Comparison of ENCODE assay signal across 12 cellular contexts in genomic region chrX:6738518-6739470, GRCh38.
DNase-seq lines count a peak whose midpoint lies in the region; ATAC-seq, FAIRE-seq and TF ChIP-seq lines count a peak whose summit lies in the region.
"Had no signal": no experiment of that assay in that cellular context is flagged by ENCODE, and none has a peak within 500 bp of the region (broad histone marks: within the 10 kb centered on the region; RNA-seq: fewer than 3 reads in every experiment).

No MANE protein-coding gene starts in this region.

- no peak overlapping the region for H2AFZ ChIP-seq in KMS-11 (ENCODE audit: low read depth)

- no peaks in the 10 kb centered on the region for H3K79me1 ChIP-seq in mesendoderm (ENCODE audit: low read length)

- FAIRE-seq in GM19239 (lab: Jason Lieb, UNC) = peak; percentile 100

- H3K18ac ChIP-seq in mesendoderm (ENCODE audit: low read length) = no peak overlapping the region

- no peaks in the 10 kb centered on the region for H4K20me1 ChIP-seq in DOHH2 (ENCODE audit: control insufficient read depth, insufficient read depth, low read depth, low read length)
- H4K20me1 ChIP-seq in KMS-11 (ENCODE audit: insufficient read depth) = no peaks in the 10 kb centered on the region

- H3K4me1 ChIP-seq in DOHH2 (ENCODE audit: control insufficient read depth, low read length) (peaks cover 33% of the 10 kb centered on the region), KMS-11 (ENCODE audit: low read depth, poor library complexity, severe bottlenecking) (peaks cover 31% of the 10 kb centered on the region), mesendoderm (ENCODE audit: control insufficient read depth, low read depth, low read length) (no peaks in the 10 kb centered on the region)
- H3K4me1 ChIP-seq: SJSA1 had no signal

- H3K9ac ChIP-seq in KMS-11 (no peak overlapping the region), mesendoderm (ENCODE audit: low read length) (no peak overlapping the region)

- no peaks in the 10 kb centered on the region for H3K9me3 ChIP-seq in DOHH2 (ENCODE audit: control insufficient read depth, insufficient read depth, low read length)
- H3K9me3 ChIP-seq: SJSA1 had no signal

- H3K27ac ChIP-seq in DOHH2 (ENCODE audit: low read depth, low read length) (peak overlapping the region; percentile 80), KMS-11 (peak overlapping the region; percentile 51), mesendoderm (ENCODE audit: low read depth, low read length) (no peak overlapping the region)
- H3K27ac ChIP-seq: SJSA1 had no signal

- no CpG with 5 or more reads among the region's 11 CpGs for WGBS in mesendoderm (ENCODE audit: extremely low coverage, insufficient coverage, low lambda C conversion rate)

- H4K5ac ChIP-seq in mesendoderm (ENCODE audit: low read length) = no peak overlapping the region

- H3K4me2 ChIP-seq in DOHH2 (ENCODE audit: low read length) (peak overlapping the region; percentile 79), KMS-11 (no peak overlapping the region), mesendoderm (ENCODE audit: low read length) (no peak overlapping the region)

- H4K8ac ChIP-seq in mesendoderm (ENCODE audit: low read depth, low read length) = no peak overlapping the region

- H3K79me2 ChIP-seq in DOHH2 (ENCODE audit: control insufficient read depth, low read length) (no peaks in the 10 kb centered on the region), KMS-11 (ENCODE audit: insufficient read depth, low read depth) (no peaks in the 10 kb centered on the region), mesendoderm (ENCODE audit: control insufficient read depth, insufficient read depth, low read length) (no peaks in the 10 kb centered on the region)

- no peaks in the 10 kb centered on the region for H3K9me2 ChIP-seq in DOHH2 (replicated peaks; ENCODE audit: control insufficient read depth, low read length)

- DNase-seq in GM19239 (ENCODE audit: insufficient read length, low spot score) = peak; percentile 6
- no peak for DNase-seq in DMS 273 treated with DMSO at 0.1 percent for 48 hours (lab: John Stamatoyannopoulos, UW)
- DNase-seq in mesendoderm = no peak
- no peak for DNase-seq in LoVo (ENCODE audit: low spot score)
- DNase-seq in effector CD8-positive, alpha-beta T cell (lab: John Stamatoyannopoulos, UW) = no peak
- DNase-seq: immature natural killer cell, nucleus accumbens had no signal

- H3K56ac ChIP-seq in mesendoderm (ENCODE audit: low read length) = no peak overlapping the region

- H2AK5ac ChIP-seq in mesendoderm (ENCODE audit: low read length) = no peak overlapping the region

- H3K23ac ChIP-seq in mesendoderm (ENCODE audit: low read length) = no peak overlapping the region

- H3K27me3 ChIP-seq in DOHH2 (ENCODE audit: control insufficient read depth, low read length) (no peaks in the 10 kb centered on the region), KMS-11 (ENCODE audit: insufficient read depth, low read depth) (no peaks in the 10 kb centered on the region), mesendoderm (ENCODE audit: insufficient read depth, low read length, poor library complexity) (no peaks in the 10 kb centered on the region)
- H3K27me3 ChIP-seq: SJSA1 had no signal

- no peak overlapping the region for H2BK5ac ChIP-seq in mesendoderm (ENCODE audit: low read length)

- peak; percentile 95 for ATAC-seq in HG02852 (IDR thresholded peaks at IDR 0.05; ENCODE audit: unreplicated experiment)
- ATAC-seq: activated T-helper 17 cell treated with anti-CD3 and anti-CD28 coated beads, Interleukin-2, amount 50 U/mL, for 72 hours had no signal

- H3K4me3 ChIP-seq in DOHH2 (ENCODE audit: low read length) (peak overlapping the region; percentile 57), KMS-11 (IDR thresholded peaks at IDR 0.05; ENCODE audit: insufficient read depth, low read depth, low read length) (no peak overlapping the region), mesendoderm (ENCODE audit: low read length) (no peak overlapping the region)
- H3K4me3 ChIP-seq: SJSA1 had no signal

- H3K36me3 ChIP-seq in DOHH2 (ENCODE audit: control insufficient read depth, low read length) (no peaks in the 10 kb centered on the region), KMS-11 (ENCODE audit: insufficient read depth) (no peaks in the 10 kb centered on the region), mesendoderm (ENCODE audit: control insufficient read depth, insufficient read depth, low read length) (no peaks in the 10 kb centered on the region)
- H3K36me3 ChIP-seq: SJSA1 had no signal

- TF ChIP-seq CTCF in DOHH2 (IDR thresholded peaks at IDR 0.05; ENCODE audit: low read depth, low read length, poor library complexity, severe bottlenecking) = no peak
- no peak for TF ChIP-seq CTCF in KMS-11 (conservative IDR thresholded peaks at IDR 0.05; ENCODE audit: low read depth, low read length)

- peaks cover 2% of the 10 kb centered on the region; the same call in 1 of the 2 replicates for H3F3A ChIP-seq in DOHH2 (ENCODE audit: control insufficient read depth, insufficient read depth)

- no peak overlapping the region for H2BK120ac ChIP-seq in mesendoderm (ENCODE audit: low read depth, low read length)

- H2BK15ac ChIP-seq in mesendoderm (replicated peaks; ENCODE audit: low read depth) = no peak overlapping the region

- no peak overlapping the region for H3K4ac ChIP-seq in mesendoderm (ENCODE audit: low read depth, low read length)
